13 cellular contexts compared by ENCODE assay signal in the genomic region with DNA sequence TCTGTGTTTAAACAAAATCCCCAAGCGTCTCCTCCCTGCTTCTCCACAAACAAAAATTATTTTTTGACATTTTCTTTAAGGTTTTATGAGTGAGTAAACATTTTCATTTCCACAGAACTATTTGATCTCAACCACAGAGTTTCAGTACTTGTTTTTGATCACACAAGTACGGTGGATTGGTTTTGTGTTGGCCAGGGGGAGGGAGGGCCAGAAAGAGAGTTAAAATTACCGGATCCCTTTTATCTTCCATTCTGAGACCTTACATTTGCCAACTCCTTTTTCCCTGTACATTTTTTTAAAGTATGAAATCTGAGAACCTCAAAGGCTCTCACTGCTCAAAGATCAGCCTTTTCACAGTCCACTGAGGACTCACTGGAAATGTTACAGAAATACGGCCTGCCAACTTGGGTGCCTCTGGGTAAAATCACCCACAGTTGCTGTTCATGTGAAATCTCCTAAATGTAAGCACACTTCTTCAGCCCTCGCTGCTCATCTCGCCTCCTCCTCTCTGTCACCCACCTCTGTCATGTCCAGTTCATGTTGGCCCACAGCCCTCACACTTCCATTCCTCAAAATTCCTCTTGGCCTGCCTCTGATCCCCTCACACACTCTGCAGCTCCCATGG. TPM values are rescaled to one million over a fixed set of nuclear protein-coding genes. Genes with fewer than 3 reads are reported as not detected.
DNase-seq lines count a peak whose midpoint lies in the region; ATAC-seq lines count a peak whose summit lies in the region.
"Had no signal": no experiment of that assay in that cellular context is flagged by ENCODE, and none has a peak within 500 bp of the region (broad histone marks: within the 10 kb centered on the region; RNA-seq: fewer than 3 reads in every experiment).

No MANE protein-coding gene starts in this region.

- H3K27me3 Mint-ChIP-seq in activated CD4-positive, alpha-beta memory T cell treated with anti-CD3 and anti-CD28 coated beads for 36 hours: peaks cover 19% of the 10 kb centered on the region
- H3K27me3 Mint-ChIP-seq in activated CD4-positive, alpha-beta memory T cell treated with anti-CD3 and anti-CD28 coated beads, Interleukin-2, amount 10 ng/mL, durations not matched to agents 7 days and 5 days: peaks cover 27% of the 10 kb centered on the region
- H3K27me3 Mint-ChIP-seq in stimulated activated naive CD8-positive, alpha-beta T cell treated with anti-CD3 and anti-CD28 coated beads, Interleukin-15, amount 100 ng/mL, for 72 hours: peaks cover 20% of the 10 kb centered on the region

- H3K36me3 Mint-ChIP-seq in activated CD4-positive, alpha-beta memory T cell treated with anti-CD3 and anti-CD28 coated beads for 36 hours: no peaks in the 10 kb centered on the region
- peaks cover 11% of the 10 kb centered on the region for H3K36me3 Mint-ChIP-seq in activated CD4-positive, alpha-beta memory T cell treated with anti-CD3 and anti-CD28 coated beads, Interleukin-2, amount 10 ng/mL, durations not matched to agents 7 days and 5 days (ENCODE audit: low read depth)

- intact Hi-C loops in activated CD4-positive, alpha-beta memory T cell treated with anti-CD3 and anti-CD28 coated beads for 36 hours (cut with micrococcal nuclease): loop anchor here (1.0 to 5.0 kb wide), 4 partner anchors 15 to 140 kb away; partner anchors contain the start of gene RAMAC

- POLR2A ChIA-PET in activated CD4-positive, alpha-beta memory T cell treated with anti-CD3 and anti-CD28 coated beads for 36 hours (lab: Charles Lee): no interaction called here
- POLR2A ChIA-PET in activated CD4-positive, alpha-beta memory T cell treated with anti-CD3 and anti-CD28 coated beads, Interleukin-2, amount 10 ng/mL, durations not matched to agents 7 days and 5 days (lab: Charles Lee): interaction anchor here (1.1 to 2.0 kb wide), 2 partner anchors 15 to 140 kb away, joined by 3 to 9 read pairs; no protein-coding TSS in a partner anchor

- peak; percentile 61 for ATAC-seq in HG03066 (IDR thresholded peaks at IDR 0.05; ENCODE audit: low read depth, unreplicated experiment)
- ATAC-seq in stimulated activated naive CD8-positive, alpha-beta T cell treated with anti-CD3 and anti-CD28 coated beads, Interleukin-15, amount 100 ng/mL, for 72 hours: peak; percentile 54

- CTCF ChIA-PET in activated CD4-positive, alpha-beta memory T cell treated with anti-CD3 and anti-CD28 coated beads for 36 hours (lab: Charles Lee): interaction anchor here (1.5 kb wide), 1 partner anchor 35 kb away, joined by 3 read pairs; the partner anchor contains the start of gene RAMAC
- CTCF ChIA-PET in activated CD4-positive, alpha-beta memory T cell treated with anti-CD3 and anti-CD28 coated beads, Interleukin-2, amount 10 ng/mL, durations not matched to agents 7 days and 5 days (lab: Charles Lee): interaction anchor here (0.8 kb wide), 1 partner anchor 101 kb away, joined by 4 read pairs; no protein-coding TSS in a partner anchor

- H3K9me3 Mint-ChIP-seq in activated CD4-positive, alpha-beta memory T cell treated with anti-CD3 and anti-CD28 coated beads for 36 hours: no peaks in the 10 kb centered on the region
- H3K9me3 Mint-ChIP-seq in activated CD4-positive, alpha-beta memory T cell treated with anti-CD3 and anti-CD28 coated beads, Interleukin-2, amount 10 ng/mL, durations not matched to agents 7 days and 5 days: no peaks in the 10 kb centered on the region
- H3K9me3 Mint-ChIP-seq in stimulated activated naive CD8-positive, alpha-beta T cell treated with anti-CD3 and anti-CD28 coated beads, Interleukin-15, amount 100 ng/mL, for 72 hours: no peaks in the 10 kb centered on the region
- H3K9me3 Mint-ChIP-seq: nephron had no signal

- H3K4me3 Mint-ChIP-seq in activated CD4-positive, alpha-beta memory T cell treated with anti-CD3 and anti-CD28 coated beads for 36 hours: no peak overlapping the region
- no peak overlapping the region for H3K4me3 Mint-ChIP-seq in activated CD4-positive, alpha-beta memory T cell treated with anti-CD3 and anti-CD28 coated beads, Interleukin-2, amount 10 ng/mL, durations not matched to agents 7 days and 5 days
- H3K4me3 Mint-ChIP-seq in stimulated activated naive CD8-positive, alpha-beta T cell treated with anti-CD3 and anti-CD28 coated beads, Interleukin-15, amount 100 ng/mL, for 72 hours: no peak overlapping the region
- H3K4me3 Mint-ChIP-seq: nephron had no signal

- DNase-seq in activated CD4-positive, alpha-beta memory T cell treated with anti-CD3 and anti-CD28 coated beads for 36 hours: peak; percentile 45
- DNase-seq in activated CD4-positive, alpha-beta memory T cell treated with anti-CD3 and anti-CD28 coated beads, Interleukin-2, amount 10 ng/mL, durations not matched to agents 7 days and 5 days: no peak
- DNase-seq in cerebellum (ENCODE audit: low spot score) (peak; percentile 11), DMS114 treated with DMSO at 0.1 percent for 48 hours (lab: John Stamatoyannopoulos, UW; ENCODE audit: unreplicated experiment) (no peak), hippocampal formation (lab: John Stamatoyannopoulos, UW) (no peak), AML-193 (lab: John Stamatoyannopoulos, UW) (no peak)
- DNase-seq in stimulated activated naive CD8-positive, alpha-beta T cell treated with anti-CD3 and anti-CD28 coated beads, Interleukin-15, amount 100 ng/mL, for 72 hours: no peak
- DNase-seq: caudate nucleus, heart right ventricle, NCI-H1105, SIG-M5 had no signal

- no peaks in the 10 kb centered on the region for H3K4me1 Mint-ChIP-seq in activated CD4-positive, alpha-beta memory T cell treated with anti-CD3 and anti-CD28 coated beads for 36 hours (ENCODE audit: low read depth)
- H3K4me1 Mint-ChIP-seq in activated CD4-positive, alpha-beta memory T cell treated with anti-CD3 and anti-CD28 coated beads, Interleukin-2, amount 10 ng/mL, durations not matched to agents 7 days and 5 days: peaks cover 4% of the 10 kb centered on the region
- H3K4me1 Mint-ChIP-seq in stimulated activated naive CD8-positive, alpha-beta T cell treated with anti-CD3 and anti-CD28 coated beads, Interleukin-15, amount 100 ng/mL, for 72 hours: no peaks in the 10 kb centered on the region

- H3K27ac Mint-ChIP-seq in activated CD4-positive, alpha-beta memory T cell treated with anti-CD3 and anti-CD28 coated beads for 36 hours: no peak overlapping the region
- H3K27ac Mint-ChIP-seq in activated CD4-positive, alpha-beta memory T cell treated with anti-CD3 and anti-CD28 coated beads, Interleukin-2, amount 10 ng/mL, durations not matched to agents 7 days and 5 days: no peak overlapping the region
- H3K27ac Mint-ChIP-seq in stimulated activated naive CD8-positive, alpha-beta T cell treated with anti-CD3 and anti-CD28 coated beads, Interleukin-15, amount 100 ng/mL, for 72 hours: no peak overlapping the region

RNA-seq across cellular contexts. Expression of gene HOMER2, which starts 1.7 kb away (rescaled TPM):
- total RNA-seq in activated CD4-positive, alpha-beta memory T cell treated with anti-CD3 and anti-CD28 coated beads for 36 hours: 1 to 10 TPM; 6.5 to 7.9 TPM
- total RNA-seq in activated CD4-positive, alpha-beta memory T cell treated with anti-CD3 and anti-CD28 coated beads, Interleukin-2, amount 10 ng/mL, durations not matched to agents 7 days and 5 days: 10 to 100 TPM; 20.0 to 26.0 TPM
- 53.0 TPM for total RNA-seq in cerebellum

RNA-seq across cellular contexts. Expression of gene RAMAC, which starts 35.2 kb away (rescaled TPM):
- 10 to 100 TPM; 19.0 to 20.2 TPM for total RNA-seq in activated CD4-positive, alpha-beta memory T cell treated with anti-CD3 and anti-CD28 coated beads for 36 hours
- total RNA-seq in activated CD4-positive, alpha-beta memory T cell treated with anti-CD3 and anti-CD28 coated beads, Interleukin-2, amount 10 ng/mL, durations not matched to agents 7 days and 5 days: 10 to 100 TPM; 24.1 TPM
- total RNA-seq in cerebellum: 25.2 TPM

Comparison
In these comparisons a context has a peak if more than half of its experiments do, and no peak if none do; other contexts are left out.
1. DNase-seq: peak in activated CD4-positive, alpha-beta memory T cell treated with anti-CD3 and anti-CD28 coated beads for 36 hours (single experiment) and cerebellum (single experiment); none in activated CD4-positive, alpha-beta memory T cell treated with anti-CD3 and anti-CD28 coated beads, Interleukin-2, amount 10 ng/mL, durations not matched to agents 7 days and 5 days (single experiment), stimulated activated naive CD8-positive, alpha-beta T cell treated with anti-CD3 and anti-CD28 coated beads, Interleukin-15, amount 100 ng/mL, for 72 hours (0 of 2), DMS114 treated with DMSO at 0.1 percent for 48 hours (single experiment), hippocampal formation (0 of 2) and AML-193 (0 of 2).